ENCODE assay signal across 8 cellular contexts in the genomic region with DNA sequence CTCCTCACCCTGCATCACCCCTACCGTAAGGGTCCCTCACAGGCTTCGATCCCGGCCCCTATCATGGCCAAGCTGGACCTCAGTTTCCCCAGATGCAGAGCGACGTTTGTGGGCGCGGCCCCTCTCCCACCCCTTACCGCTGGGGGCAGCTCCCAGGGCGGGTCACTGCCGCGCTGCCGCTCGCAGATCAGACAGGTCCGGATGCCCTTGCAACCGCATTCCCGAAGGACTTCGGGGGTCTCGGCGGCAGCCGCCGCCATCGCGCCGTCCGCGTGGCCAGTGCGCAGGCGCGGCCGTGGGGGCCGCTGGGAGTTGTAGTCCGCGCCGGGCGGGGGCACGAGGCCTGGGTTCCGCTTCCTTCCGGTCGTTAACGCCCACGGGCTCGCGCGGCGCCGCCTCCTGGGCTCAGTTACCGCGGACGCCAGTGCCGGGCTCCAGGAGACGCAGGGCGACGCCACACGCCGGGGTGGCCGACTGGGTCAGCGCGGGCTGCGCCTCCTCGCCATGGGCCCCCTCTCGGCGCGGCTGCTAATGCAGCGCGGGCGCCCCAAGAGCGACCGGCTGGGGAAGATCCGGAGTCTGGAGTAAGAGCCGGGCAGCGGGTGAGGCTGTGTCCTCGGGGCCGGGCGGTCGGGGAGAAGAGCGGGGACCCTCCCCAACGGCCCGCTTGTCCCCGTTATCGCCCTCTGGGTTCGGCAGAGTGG. TPM values are rescaled to one million over a fixed set of nuclear protein-coding genes. Genes with fewer than 3 reads are reported as not detected.
DNase-seq lines count a peak whose midpoint lies in the region; ATAC-seq and TF ChIP-seq lines count a peak whose summit lies in the region.

A gene with protein sequence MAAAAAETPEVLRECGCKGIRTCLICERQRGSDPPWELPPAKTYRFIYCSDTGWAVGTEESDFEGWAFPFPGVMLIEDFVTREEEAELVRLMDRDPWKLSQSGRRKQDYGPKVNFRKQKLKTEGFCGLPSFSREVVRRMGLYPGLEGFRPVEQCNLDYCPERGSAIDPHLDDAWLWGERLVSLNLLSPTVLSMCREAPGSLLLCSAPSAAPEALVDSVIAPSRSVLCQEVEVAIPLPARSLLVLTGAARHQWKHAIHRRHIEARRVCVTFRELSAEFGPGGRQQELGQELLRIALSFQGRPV (minus strand): TSS at position 287 of the 704 bp plus-strand sequence. CDS start 27 bp downstream, at position 260.
A gene (plus strand): TSS at position 408 of the 704 bp plus-strand sequence. CDS start 97 bp downstream, at position 505.

- H2AK5ac ChIP-seq in mesendoderm (ENCODE audit: low read length): peak within 1 kb of the TSS; percentile 98

- H4K8ac ChIP-seq in mesendoderm (ENCODE audit: low read depth, low read length): no peak within 1 kb of the TSS

- peaks cover 5% of the 10 kb centered on the region for H3K79me2 ChIP-seq in mesendoderm (ENCODE audit: control insufficient read depth, insufficient read depth, low read length)

- DNase-seq in COLO829 (ENCODE audit: low spot score) (peak; percentile 100), GM20000 (ENCODE audit: low spot score) (peak; percentile 100), HT-29 (ENCODE audit: low spot score) (peak; percentile 95), NOMO-1 (lab: John Stamatoyannopoulos, UW; ENCODE audit: unreplicated experiment in 2 of 2) (peak; percentile 52 to 77), mesendoderm (peak; percentile 89)
- DNase-seq in effector memory CD8-positive, alpha-beta T cell: peak; percentile 91 to 93 (median 91)
- DNase-seq in stimulated activated CD8-positive, alpha-beta memory T cell treated with anti-CD3 and anti-CD28 coated beads, Interleukin-12 subunit alpha, Interleukin-12 subunit beta, amount 100 ng/mL, for 4 hours (ENCODE audit: low read depth): peak; percentile 94

- H3K4me1 Mint-ChIP-seq in effector memory CD8-positive, alpha-beta T cell (ENCODE audit: low read depth in 2 of 2): peaks cover 27 to 32% of the 10 kb centered on the region in 2 donors

- H3K4me3 Mint-ChIP-seq in effector memory CD8-positive, alpha-beta T cell: peak within 1 kb of the TSS; percentile 87 to 88

- peak within 1 kb of the TSS; percentile 80 for H3K23ac ChIP-seq in mesendoderm (ENCODE audit: low read length)

- H3K4me1 ChIP-seq in mesendoderm (ENCODE audit: control insufficient read depth, low read depth, low read length): no peaks in the 10 kb centered on the region

- H2BK15ac ChIP-seq in mesendoderm (replicated peaks; ENCODE audit: low read depth): no peak within 1 kb of the TSS

- TF ChIP-seq CTCF in GM20000 (IDR thresholded peaks at IDR 0.05; ENCODE audit: extremely low read depth, missing control alignments): no peak

- peak within 1 kb of the TSS; percentile 52 for H3K18ac ChIP-seq in mesendoderm (ENCODE audit: low read length)

- peak within 1 kb of the TSS; percentile 95 for H3K4me2 ChIP-seq in mesendoderm (ENCODE audit: low read length)

- peak; percentile 97 for ATAC-seq in effector memory CD8-positive, alpha-beta T cell (replicated peaks)

- H3K9me3 Mint-ChIP-seq in effector memory CD8-positive, alpha-beta T cell: no peaks in the 10 kb centered on the region

- POLR2A ChIA-PET in activated CD8-positive, alpha-beta memory T cell treated with anti-CD3 and anti-CD28 coated beads for 36 hours (lab: Charles Lee): no interaction called here

- H3K4ac ChIP-seq in mesendoderm (ENCODE audit: low read depth, low read length): no peak within 1 kb of the TSS

- peak within 1 kb of the TSS; percentile 90 for H2BK5ac ChIP-seq in mesendoderm (ENCODE audit: low read length)

- no peak within 1 kb of the TSS for H3K27ac ChIP-seq in mesendoderm (ENCODE audit: low read depth, low read length)

- H3K27ac Mint-ChIP-seq in effector memory CD8-positive, alpha-beta T cell: peak within 1 kb of the TSS; percentile 56 to 91

- H3K9ac ChIP-seq in mesendoderm (ENCODE audit: low read length): peak within 1 kb of the TSS; percentile 100

- CTCF ChIA-PET in activated CD8-positive, alpha-beta memory T cell treated with anti-CD3 and anti-CD28 coated beads for 36 hours (lab: Charles Lee): interaction anchor here (0.9 to 1.2 kb wide), 2 partner anchors 37 to 64 kb away, joined by 3 to 5 read pairs; no protein-coding TSS in a partner anchor

- no CpG with 5 or more reads among the region's 81 CpGs for WGBS in mesendoderm (ENCODE audit: extremely low coverage, insufficient coverage, low lambda C conversion rate)

- no peak within 1 kb of the TSS for H2BK120ac ChIP-seq in mesendoderm (ENCODE audit: low read depth, low read length)

- no peak within 1 kb of the TSS for H4K5ac ChIP-seq in mesendoderm (ENCODE audit: low read length)

- no peaks in the 10 kb centered on the region for H3K27me3 Mint-ChIP-seq in effector memory CD8-positive, alpha-beta T cell

- peaks cover 18% of the 10 kb centered on the region for H3K36me3 Mint-ChIP-seq in effector memory CD8-positive, alpha-beta T cell (ENCODE audit: insufficient read depth)

- peaks cover 12% of the 10 kb centered on the region for H3K79me1 ChIP-seq in mesendoderm (ENCODE audit: low read length)

- no peaks in the 10 kb centered on the region for H3K27me3 ChIP-seq in mesendoderm (ENCODE audit: insufficient read depth, low read length, poor library complexity)

- no peaks in the 10 kb centered on the region for H3K36me3 ChIP-seq in mesendoderm (ENCODE audit: control insufficient read depth, insufficient read depth, low read length)

- peak within 1 kb of the TSS; percentile 100 for H3K4me3 ChIP-seq in mesendoderm (ENCODE audit: low read length)

- H3K56ac ChIP-seq in mesendoderm (ENCODE audit: low read length): peak within 1 kb of the TSS; percentile 99

RNA-seq across cellular contexts. Expression of the first gene that starts in this region (rescaled TPM):
- total RNA-seq in HT-29 (2014; rRNA removed; shearing (Covaris generic)): 31.5 and 36.5 TPM in 2 replicates
- 10 to 100 TPM; 10.8 to 10.9 TPM for total RNA-seq in activated CD8-positive, alpha-beta memory T cell treated with anti-CD3 and anti-CD28 coated beads for 36 hours
- polyA plus RNA-seq in mesendoderm (2013, experiment 1 of 2): 11.3 TPM
- polyA plus RNA-seq in mesendoderm (2013, experiment 2 of 2): 11.6 TPM

RNA-seq across cellular contexts. Expression of the second gene that starts in this region (rescaled TPM):
- total RNA-seq in HT-29 (2014; rRNA removed; shearing (Covaris generic)): 73.6 and 81.2 TPM in 2 replicates
- total RNA-seq in activated CD8-positive, alpha-beta memory T cell treated with anti-CD3 and anti-CD28 coated beads for 36 hours: 10 to 100 TPM; 25.1 to 25.9 TPM
- 12.8 TPM for polyA plus RNA-seq in mesendoderm (2013, experiment 1 of 2)
- polyA plus RNA-seq in mesendoderm (2013, experiment 2 of 2): 12.5 TPM
